In the genomic region with DNA sequence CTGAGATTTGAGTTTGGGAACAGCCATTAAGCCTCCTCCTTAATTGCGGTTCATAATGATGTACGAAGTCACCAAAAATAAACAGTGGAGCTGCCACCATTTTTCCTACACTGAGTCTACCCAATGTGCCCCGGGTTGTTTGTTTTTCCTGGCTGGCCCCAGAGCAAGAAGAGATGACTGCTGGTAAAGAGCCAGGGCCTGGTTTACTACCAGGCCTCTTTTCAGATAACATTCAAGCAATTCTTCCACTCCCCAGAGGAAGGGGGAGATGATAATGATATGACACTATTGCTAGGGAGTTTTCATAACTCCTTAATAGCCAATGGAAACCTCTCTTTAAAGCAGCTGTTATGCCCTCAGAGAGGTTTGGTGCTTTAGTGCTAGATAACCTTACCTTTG, we compare ENCODE assay signal across 14 cellular contexts. TPM values are rescaled to one million over a fixed set of nuclear protein-coding genes. Genes with fewer than 3 reads are reported as not detected.
A peak's percentile ranks its signal among the peaks of the same experiment; 100 is the strongest.
DNase-seq lines count a peak whose midpoint lies in the region; ATAC-seq and TF ChIP-seq lines count a peak whose summit lies in the region.
"Had no signal": no experiment of that assay in that cellular context is flagged by ENCODE, and none has a peak within 500 bp of the region (broad histone marks: within the 10 kb centered on the region; RNA-seq: fewer than 3 reads in every experiment).

No MANE protein-coding gene starts in this region.

- 52% methylated on average over 3 of the region's 3 CpGs for WGBS in GM23248 (ENCODE audit: low coverage in 1 of 2, low lambda C conversion rate in 2 of 2, missing lambda C conversion rate in 2 of 2), 2 experiments

- peak overlapping the region; percentile 60 for H3K27ac ChIP-seq in left ventricle myocardium inferior (replicated peaks)
- H3K27ac ChIP-seq in GM23248 = no peak overlapping the region
- H3K27ac ChIP-seq: BLaER1, parathyroid adenoma had no signal

- no peaks in the 10 kb centered on the region for H3K27me3 ChIP-seq in left ventricle myocardium inferior (ENCODE audit: low read depth)
- no peaks in the 10 kb centered on the region for H3K27me3 ChIP-seq in GM23248 (replicated peaks; ENCODE audit: insufficient read depth)
- H3K27me3 ChIP-seq: BLaER1 had no signal

- H3K27ac Mint-ChIP-seq in activated T-cell treated with anti-CD3 and anti-CD28 coated beads, Interleukin-2, amount 50 U/mL, for 24 hours = no peak overlapping the region
- H3K27ac Mint-ChIP-seq in stimulated activated effector memory CD8-positive, alpha-beta T cell treated with anti-CD3 and anti-CD28 coated beads, Interleukin-12 subunit alpha, Interleukin-12 subunit beta, amount 100 ng/mL, for 72 hours = no peak overlapping the region

- intact Hi-C loops in left ventricle myocardium inferior (cut with micrococcal nuclease) = no loop called here
- intact Hi-C loops in sciatic nerve (cut with DNase I) = no loop called here

- no peak overlapping the region for H3K4me2 ChIP-seq in GM23248 (ENCODE audit: unreplicated experiment)
- H3K4me2 ChIP-seq: BLaER1 had no signal

- H2AFZ ChIP-seq in GM23248 = no peak overlapping the region
- H2AFZ ChIP-seq: parathyroid adenoma had no signal

- in situ Hi-C loops in GM23248 (cut with MboI) = no loop called here

- H3K4me3 ChIP-seq in left ventricle myocardium inferior (no peak overlapping the region), GM23248 (no peak overlapping the region)
- H3K4me3 ChIP-seq: BLaER1 had no signal

- H3K9me2 ChIP-seq in GM23248 (ENCODE audit: insufficient read depth) = no peaks in the 10 kb centered on the region

- H3K9me3 ChIP-seq in left ventricle myocardium inferior (replicated peaks) = no peaks in the 10 kb centered on the region
- no peaks in the 10 kb centered on the region for H3K9me3 ChIP-seq in GM23248 (ENCODE audit: low read depth)
- H3K9me3 ChIP-seq: BLaER1 had no signal

- no peaks in the 10 kb centered on the region for H3K9me3 Mint-ChIP-seq in activated T-cell treated with anti-CD3 and anti-CD28 coated beads, Interleukin-2, amount 50 U/mL, for 24 hours
- no peaks in the 10 kb centered on the region for H3K9me3 Mint-ChIP-seq in stimulated activated effector memory CD8-positive, alpha-beta T cell treated with anti-CD3 and anti-CD28 coated beads, Interleukin-12 subunit alpha, Interleukin-12 subunit beta, amount 100 ng/mL, for 72 hours

- no peak overlapping the region for H3K9ac ChIP-seq in GM23248
- H3K9ac ChIP-seq: BLaER1, parathyroid adenoma had no signal

- H3K4me1 ChIP-seq in left ventricle myocardium inferior = peaks cover 22% of the 10 kb centered on the region
- no peaks in the 10 kb centered on the region for H3K4me1 ChIP-seq in GM23248 (ENCODE audit: insufficient read depth)
- H3K4me1 ChIP-seq: parathyroid adenoma had no signal

- no peaks in the 10 kb centered on the region for H4K20me1 ChIP-seq in GM23248 (ENCODE audit: insufficient read depth)

- H3K36me3 ChIP-seq in left ventricle myocardium inferior (peaks cover 64% of the 10 kb centered on the region), GM23248 (ENCODE audit: low read depth) (peaks cover 13% of the 10 kb centered on the region; the same call in 1 of the 2 replicates)

- H3K79me2 ChIP-seq in GM23248 (ENCODE audit: insufficient read depth) = no peaks in the 10 kb centered on the region; the same call in 1 of the 2 replicates
- H3K79me2 ChIP-seq: parathyroid adenoma had no signal

- ATAC-seq in sciatic nerve (peak; percentile 73), HG02973 (IDR thresholded peaks at IDR 0.05; ENCODE audit: unreplicated experiment) (no peak)
- no peak for ATAC-seq in stimulated activated effector memory CD8-positive, alpha-beta T cell treated with anti-CD3 and anti-CD28 coated beads, Interleukin-12 subunit alpha, Interleukin-12 subunit beta, amount 100 ng/mL, for 72 hours

- H3K4me3 Mint-ChIP-seq in activated T-cell treated with anti-CD3 and anti-CD28 coated beads, Interleukin-2, amount 50 U/mL, for 24 hours = no peak overlapping the region
- no peak overlapping the region for H3K4me3 Mint-ChIP-seq in stimulated activated effector memory CD8-positive, alpha-beta T cell treated with anti-CD3 and anti-CD28 coated beads, Interleukin-12 subunit alpha, Interleukin-12 subunit beta, amount 100 ng/mL, for 72 hours

- H3K36me3 Mint-ChIP-seq in activated T-cell treated with anti-CD3 and anti-CD28 coated beads, Interleukin-2, amount 50 U/mL, for 24 hours (ENCODE audit: low read depth) = peaks cover 75% of the 10 kb centered on the region
- peaks cover 79% of the 10 kb centered on the region for H3K36me3 Mint-ChIP-seq in stimulated activated effector memory CD8-positive, alpha-beta T cell treated with anti-CD3 and anti-CD28 coated beads, Interleukin-12 subunit alpha, Interleukin-12 subunit beta, amount 100 ng/mL, for 72 hours

- H3K27me3 Mint-ChIP-seq in activated T-cell treated with anti-CD3 and anti-CD28 coated beads, Interleukin-2, amount 50 U/mL, for 24 hours = no peaks in the 10 kb centered on the region

- peak; percentile 92 for DNase-seq in EH (ENCODE audit: low read depth)
- DNase-seq in amniotic epithelial cell (ENCODE audit: low read depth) = peak; percentile 88
- no peak for DNase-seq in left ventricle myocardium inferior
- DNase-seq in sciatic nerve (ENCODE audit: low spot score) = no peak
- no peak for DNase-seq in activated T-cell treated with anti-CD3 and anti-CD28 coated beads, Interleukin-2, amount 50 U/mL, for 24 hours
- no peak for DNase-seq in GM23248
- DNase-seq in stimulated activated effector memory CD8-positive, alpha-beta T cell treated with anti-CD3 and anti-CD28 coated beads, Interleukin-12 subunit alpha, Interleukin-12 subunit beta, amount 100 ng/mL, for 72 hours (ENCODE audit: low spot score in 2 of 2) = no peak
- DNase-seq: activated CD4-positive, alpha-beta T cell treated with anti-CD3 and anti-CD28 coated beads for 48 hours; effector memory CD4-positive, alpha-beta T cell; NCI-H1930; SIG-M5 had no signal

- no peak for TF ChIP-seq CTCF in left ventricle myocardium inferior (IDR thresholded peaks at IDR 0.05; ENCODE audit: borderline replicate concordance)

- H3F3A ChIP-seq in GM23248 (ENCODE audit: insufficient read depth) = no peaks in the 10 kb centered on the region

- H3K4me1 Mint-ChIP-seq in activated T-cell treated with anti-CD3 and anti-CD28 coated beads, Interleukin-2, amount 50 U/mL, for 24 hours (ENCODE audit: low read depth) = no peaks in the 10 kb centered on the region
- no peaks in the 10 kb centered on the region for H3K4me1 Mint-ChIP-seq in stimulated activated effector memory CD8-positive, alpha-beta T cell treated with anti-CD3 and anti-CD28 coated beads, Interleukin-12 subunit alpha, Interleukin-12 subunit beta, amount 100 ng/mL, for 72 hours

RNA-seq across cellular contexts. Expression of a gene that starts 42.3 kb away (rescaled TPM):
- total RNA-seq in left ventricle myocardium inferior = 14.5 TPM
- total RNA-seq in sciatic nerve = 19.7 TPM
- 13.7 and 14.7 TPM in 2 replicates for total RNA-seq in GM23248 (2014; rRNA removed; shearing (Covaris generic))
- polyA plus RNA-seq in GM23248 (2016; fragmentation: Nextera tagmentation; extraction: Ambion mirVana) = 17.0 and 18.7 TPM in 2 replicates

RNA-seq across cellular contexts. Expression of a gene that starts 42.4 kb away (rescaled TPM):
- total RNA-seq in left ventricle myocardium inferior (36.6 TPM), sciatic nerve (26.3 TPM)
- 10.0 and 12.0 TPM in 2 replicates for total RNA-seq in GM23248 (2014; rRNA removed; shearing (Covaris generic))
- 7.4 and 7.6 TPM in 2 replicates for polyA plus RNA-seq in GM23248 (2016; fragmentation: Nextera tagmentation; extraction: Ambion mirVana)

RNA-seq across cellular contexts. Expression of a gene that starts 44.3 kb away (rescaled TPM):
- 50.0 TPM for total RNA-seq in left ventricle myocardium inferior
- total RNA-seq in sciatic nerve = 105 TPM
- 15.0 and 19.2 TPM in 2 replicates for total RNA-seq in GM23248 (2014; rRNA removed; shearing (Covaris generic))
- polyA plus RNA-seq in GM23248 (2016; fragmentation: Nextera tagmentation; extraction: Ambion mirVana) = 46.2 and 56.4 TPM in 2 replicates

Comparison
In these comparisons a context has a peak if more than half of its experiments do, and no peak if none do; other contexts are left out.
1. DNase-seq: peak in EH (single experiment) and amniotic epithelial cell (single experiment); none in left ventricle myocardium inferior (single experiment), sciatic nerve (single experiment), activated T-cell treated with anti-CD3 and anti-CD28 coated beads, Interleukin-2, amount 50 U/mL, for 24 hours (single experiment), GM23248 (single experiment) and stimulated activated effector memory CD8-positive, alpha-beta T cell treated with anti-CD3 and anti-CD28 coated beads, Interleukin-12 subunit alpha, Interleukin-12 subunit beta, amount 100 ng/mL, for 72 hours (0 of 2).